In genomic region chr5:20554001-20554400, GRCh38 we compare ENCODE assay signal across 14 cellular contexts.
"Had no signal": no experiment of that assay in that cellular context is flagged by ENCODE, and none has a peak within 500 bp of the region (broad histone marks: within the 10 kb centered on the region; RNA-seq: fewer than 3 reads in every experiment).

No MANE protein-coding gene starts in this region.

- H3K4me1 ChIP-seq: psoas muscle, testis had no signal

- DNase-seq: activated CD4-positive, alpha-beta T cell treated with anti-CD3 and anti-CD28 coated beads for 4 hours; activated CD8-positive, alpha-beta memory T cell treated with anti-CD3 and anti-CD28 coated beads, Interleukin-2, amount 50 U/mL, for 48 hours; activated CD8-positive, alpha-beta T cell treated with anti-CD3 and anti-CD28 coated beads for 36 hours; activated naive CD4-positive, alpha-beta T cell; endodermal cell; erythroblast; foreskin melanocyte; left ventricle myocardium superior; mesendoderm; psoas muscle; stimulated activated CD4-positive, alpha-beta T cell treated with anti-CD3 and anti-CD28 coated beads, Interleukin-2, amount 100 ng/mL, for 48 hours; stimulated activated CD8-positive, alpha-beta memory T cell treated with anti-CD3 and anti-CD28 coated beads, Interleukin-4, amount 100 ng/mL, for 48 hours; SW 1271; testis had no signal

- H3K27me3 ChIP-seq: testis had no signal

- H3K9me3 ChIP-seq: testis had no signal

- H3K4me3 ChIP-seq: psoas muscle, testis had no signal
